Comparison of ENCODE assay signal across 9 cellular contexts in the genomic region with DNA sequence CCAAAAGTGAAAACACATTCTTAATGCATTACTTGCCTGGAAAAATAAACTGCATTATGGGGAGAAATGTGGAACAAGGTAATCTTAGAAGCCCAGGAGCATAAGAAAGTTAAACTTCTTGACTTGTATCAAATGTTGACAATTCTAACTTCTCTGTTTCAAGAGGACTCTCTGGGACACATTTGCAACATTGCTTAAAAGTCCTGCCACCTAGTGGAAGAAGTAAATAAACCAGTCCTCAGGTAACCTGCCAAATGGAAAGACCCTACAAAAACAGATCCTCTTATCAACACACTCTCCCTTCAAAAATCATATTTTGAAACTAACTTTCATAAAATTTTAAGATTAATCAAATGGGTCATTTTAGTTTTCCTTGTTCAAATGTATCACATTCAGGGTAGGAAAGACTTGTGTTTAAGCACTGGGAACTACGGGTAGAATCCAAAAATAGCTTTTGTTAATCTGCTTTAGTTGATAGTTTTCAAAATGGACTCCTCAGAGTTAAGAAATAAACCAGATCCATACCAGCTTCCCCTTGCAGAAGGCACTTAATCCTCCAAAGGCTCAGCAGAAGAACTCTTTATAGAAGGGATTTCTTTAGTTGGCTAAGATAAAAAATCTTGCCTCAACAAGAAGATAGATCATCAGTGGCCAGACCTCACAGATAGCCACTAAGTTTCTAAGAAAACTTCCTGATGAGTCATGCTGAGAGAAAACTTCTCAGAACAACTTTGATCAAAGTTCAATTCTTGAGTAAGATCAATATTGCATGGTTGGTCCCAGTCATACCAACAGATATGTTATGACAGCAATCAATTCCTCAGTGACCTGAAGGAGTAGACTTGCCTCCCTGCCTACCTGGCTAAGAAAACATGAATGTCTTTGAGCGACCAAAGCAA.
A peak's percentile ranks its signal among the peaks of the same experiment; 100 is the strongest.
DNase-seq lines count a peak whose midpoint lies in the region; ATAC-seq and TF ChIP-seq lines count a peak whose summit lies in the region.
"Had no signal": no experiment of that assay in that cellular context is flagged by ENCODE, and none has a peak within 500 bp of the region (broad histone marks: within the 10 kb centered on the region; RNA-seq: fewer than 3 reads in every experiment).

No MANE protein-coding gene starts in this region.

- peaks cover 3% of the 10 kb centered on the region for H3K9me3 Mint-ChIP-seq in CD8-positive, alpha-beta T cell

- no peaks in the 10 kb centered on the region for H3K27me3 ChIP-seq in body of pancreas
- no peaks in the 10 kb centered on the region for H3K27me3 ChIP-seq in lower lobe of right lung (ENCODE audit: low read depth)
- no peaks in the 10 kb centered on the region for H3K27me3 ChIP-seq in ascending aorta
- H3K27me3 ChIP-seq in CD8-positive, alpha-beta T cell (ENCODE audit: insufficient read depth, low read length): no peaks in the 10 kb centered on the region

- H3K9me3 ChIP-seq in body of pancreas (no peaks in the 10 kb centered on the region), lower lobe of right lung (no peaks in the 10 kb centered on the region), ascending aorta (no peaks in the 10 kb centered on the region)
- H3K9me3 ChIP-seq in CD8-positive, alpha-beta T cell (ENCODE audit: low read length): no peaks in the 10 kb centered on the region

- H3K4me3 Mint-ChIP-seq in CD8-positive, alpha-beta T cell: no peak overlapping the region
- H3K4me3 Mint-ChIP-seq: naive thymus-derived CD4-positive, alpha-beta T cell had no signal

- H3K27ac Mint-ChIP-seq in CD8-positive, alpha-beta T cell: no peak overlapping the region

- H3K27ac ChIP-seq in body of pancreas (no peak overlapping the region), lower lobe of right lung (no peak overlapping the region), ascending aorta (no peak overlapping the region)
- H3K27ac ChIP-seq in CD8-positive, alpha-beta T cell (ENCODE audit: low read depth, low read length): no peak overlapping the region

- CTCF ChIA-PET in CD8-positive, alpha-beta T cell (lab: Charles Lee): no interaction called here

- no peaks in the 10 kb centered on the region for H3K27me3 Mint-ChIP-seq in CD8-positive, alpha-beta T cell (ENCODE audit: low read depth)

- ATAC-seq in GM19467 (IDR thresholded peaks at IDR 0.05; ENCODE audit: unreplicated experiment) (peak; percentile 57), body of pancreas (peak; percentile 53), lower lobe of right lung (peak in 1 of 2 donors; percentile 56), HG03097 (IDR thresholded peaks at IDR 0.05; ENCODE audit: low FRiP score, unreplicated experiment) (no peak)
- ATAC-seq in CD8-positive, alpha-beta T cell: no peak
- ATAC-seq: naive thymus-derived CD4-positive, alpha-beta T cell had no signal

- intact Hi-C loops in body of pancreas (cut with DNase I) (no loop called here), lower lobe of right lung (cut with DNase I) (no loop called here), ascending aorta (cut with DNase I) (no loop called here)
- intact Hi-C loops in CD8-positive, alpha-beta T cell (cut with DNase I, micrococcal nuclease): loop anchor here (2.0 to 10.0 kb wide), 2 partner anchors 613 kb away; no protein-coding TSS in a partner anchor

- POLR2A ChIA-PET in CD8-positive, alpha-beta T cell (lab: Charles Lee): no interaction called here

- H3K4me1 ChIP-seq in body of pancreas (peaks cover 12% of the 10 kb centered on the region), lower lobe of right lung (no peaks in the 10 kb centered on the region), ascending aorta (no peaks in the 10 kb centered on the region)
- H3K4me1 ChIP-seq in CD8-positive, alpha-beta T cell (ENCODE audit: insufficient read depth, low read length): no peaks in the 10 kb centered on the region

- WGBS in body of pancreas, 2 donors: 35 to 46% methylated on average over 2 of the region's 2 CpGs

- H3K36me3 ChIP-seq in body of pancreas (replicated peaks in 1 of 2; ENCODE audit: insufficient read depth in 1 of 2, low read depth in 2 of 2) (no peaks in the 10 kb centered on the region), lower lobe of right lung (no peaks in the 10 kb centered on the region), ascending aorta (no peaks in the 10 kb centered on the region)
- no peaks in the 10 kb centered on the region for H3K36me3 ChIP-seq in CD8-positive, alpha-beta T cell (ENCODE audit: insufficient read depth, low read length)

- peak; percentile 54 for DNase-seq in DMS53 (lab: John Stamatoyannopoulos, UW)
- peak; percentile 58 to 68 for DNase-seq in Kasumi-1 (lab: John Stamatoyannopoulos, UW)
- DNase-seq in body of pancreas: no peak
- DNase-seq in lower lobe of right lung: no peak
- DNase-seq in ascending aorta (ENCODE audit: low spot score in 2 of 2): no peak
- DNase-seq in CD8-positive, alpha-beta T cell: no peak

- peak in 6 of 7 experiments; percentile 32 to 64 (median 49) for TF ChIP-seq CTCF in body of pancreas (IDR thresholded peaks at IDR 0.05)
- TF ChIP-seq CTCF in lower lobe of right lung (IDR thresholded peaks at IDR 0.05): peak; percentile 55
- peak in 1 of 3 experiments; percentile 26 for TF ChIP-seq CTCF in ascending aorta (IDR thresholded peaks at IDR 0.05)
- no peak for TF ChIP-seq CTCF in CD8-positive, alpha-beta T cell (IDR thresholded peaks at IDR 0.05)

- H3K36me3 Mint-ChIP-seq in CD8-positive, alpha-beta T cell: no peaks in the 10 kb centered on the region

- no peaks in the 10 kb centered on the region for H3K4me1 Mint-ChIP-seq in CD8-positive, alpha-beta T cell (ENCODE audit: low read depth)

- H3K4me3 ChIP-seq in body of pancreas (no peak overlapping the region), lower lobe of right lung (no peak overlapping the region), ascending aorta (no peak overlapping the region)
- no peak overlapping the region for H3K4me3 ChIP-seq in CD8-positive, alpha-beta T cell (ENCODE audit: low read depth, low read length)

- TF ChIP-seq POLR2A in body of pancreas (IDR thresholded peaks at IDR 0.05): no peak

Comparison
In these comparisons a context has a peak if more than half of its experiments do, and no peak if none do; other contexts are left out.
1. DNase-seq: peak in DMS53 (single experiment) and Kasumi-1 (2 of 2); none in body of pancreas (0 of 4), lower lobe of right lung (single experiment), ascending aorta (0 of 2) and CD8-positive, alpha-beta T cell (0 of 7).
2. ATAC-seq: peak in GM19467 (single experiment) and body of pancreas (single experiment); none in HG03097 (single experiment) and CD8-positive, alpha-beta T cell (single experiment).
3. intact Hi-C loops: an anchor here in CD8-positive, alpha-beta T cell (2.0 to 10.0 kb wide); none called in body of pancreas, lower lobe of right lung and ascending aorta.